8 cellular contexts compared by ENCODE assay signal in the genomic region with DNA sequence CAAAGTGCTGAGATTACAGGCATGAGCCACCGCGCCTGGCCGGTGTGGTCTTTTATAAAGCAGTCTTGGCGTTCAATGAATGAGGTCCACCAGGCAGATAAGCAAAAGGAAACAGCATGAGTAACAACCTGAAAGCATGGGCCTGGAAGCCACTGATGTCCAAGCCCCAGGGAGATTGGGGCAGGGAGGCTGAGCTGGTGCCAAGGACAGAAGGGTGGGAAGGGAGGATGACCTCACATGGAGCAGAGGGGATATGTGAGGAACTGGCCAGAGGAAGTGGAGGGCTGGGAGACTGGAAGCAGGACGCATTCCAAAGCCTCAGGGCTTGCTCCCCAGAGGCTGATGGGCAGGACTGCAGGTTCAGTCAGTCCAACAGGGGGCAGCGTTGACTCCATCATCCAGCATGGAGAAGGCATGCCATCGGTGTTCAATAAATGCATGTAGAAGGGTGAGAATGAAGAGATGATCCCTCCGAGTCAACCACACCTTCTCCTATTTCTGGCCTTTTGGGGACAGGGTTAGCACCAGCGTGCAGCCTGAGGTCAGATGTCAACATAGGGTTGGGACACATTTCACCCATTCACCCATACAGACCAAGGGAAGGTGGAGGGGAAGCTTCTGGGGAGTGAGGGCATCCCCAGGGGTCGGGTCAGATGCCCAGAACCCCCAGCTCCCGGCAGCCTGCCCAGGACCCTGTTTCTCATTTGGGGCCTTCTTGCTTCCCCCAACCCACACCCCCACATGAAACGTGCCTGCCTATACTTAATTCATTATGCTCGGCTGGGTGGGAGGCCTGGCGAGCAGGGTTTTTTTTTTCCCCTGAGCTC. TPM values are rescaled to one million over a fixed set of nuclear protein-coding genes. Genes with fewer than 3 reads are reported as not detected.
DNase-seq lines count a peak whose midpoint lies in the region; ATAC-seq and TF ChIP-seq lines count a peak whose summit lies in the region.

No MANE protein-coding gene starts in this region.

- intact Hi-C loops in upper lobe of right lung (cut with DNase I) (no loop called here), prostate gland (cut with DNase I) (no loop called here)

- peaks cover 16% of the 10 kb centered on the region for H3K4me1 Mint-ChIP-seq in activated naive CD4-positive, alpha-beta T cell treated with anti-CD3 and anti-CD28 coated beads, Interleukin-2, amount 10 ng/mL, durations not matched to agents 7 days and 5 days

- no peaks in the 10 kb centered on the region for H3K9me3 ChIP-seq in HEK293 (ENCODE audit: control insufficient read depth, insufficient read depth, low read depth, low read length)
- no peaks in the 10 kb centered on the region for H3K9me3 ChIP-seq in upper lobe of right lung
- no peaks in the 10 kb centered on the region for H3K9me3 ChIP-seq in prostate gland

- H3K27me3 ChIP-seq in upper lobe of right lung (no peaks in the 10 kb centered on the region), prostate gland (replicated peaks; ENCODE audit: insufficient read depth) (no peaks in the 10 kb centered on the region)

- peaks cover 47% of the 10 kb centered on the region for H3K27me3 Mint-ChIP-seq in activated naive CD4-positive, alpha-beta T cell treated with anti-CD3 and anti-CD28 coated beads, Interleukin-2, amount 10 ng/mL, durations not matched to agents 7 days and 5 days

- H3K4me1 ChIP-seq in HEK293 (ENCODE audit: control insufficient read depth, insufficient read depth, low read length): no peaks in the 10 kb centered on the region
- H3K4me1 ChIP-seq in upper lobe of right lung: peaks cover 12% of the 10 kb centered on the region
- no peaks in the 10 kb centered on the region for H3K4me1 ChIP-seq in prostate gland (replicated peaks)

- no peak overlapping the region for H3K27ac Mint-ChIP-seq in activated naive CD4-positive, alpha-beta T cell treated with anti-CD3 and anti-CD28 coated beads, Interleukin-2, amount 10 ng/mL, durations not matched to agents 7 days and 5 days

- CTCF ChIA-PET in HEK293 (lab: Yijun Ruan, JAX): interaction anchor here (0.6 to 1.9 kb wide), 3 partner anchors 11 to 147 kb away, joined by 3 to 8 read pairs (median 3); no protein-coding TSS in a partner anchor
- CTCF ChIA-PET in activated naive CD4-positive, alpha-beta T cell treated with anti-CD3 and anti-CD28 coated beads, Interleukin-2, amount 10 ng/mL, durations not matched to agents 7 days and 5 days (lab: Charles Lee): interaction anchor here (1.0 to 2.3 kb wide), 4 partner anchors 19 to 61 kb away, joined by 4 to 9 read pairs (median 4); no protein-coding TSS in a partner anchor

- TF ChIP-seq POLR2A in prostate gland (IDR thresholded peaks at IDR 0.05): no peak

- H3K4me3 Mint-ChIP-seq in activated naive CD4-positive, alpha-beta T cell treated with anti-CD3 and anti-CD28 coated beads, Interleukin-2, amount 10 ng/mL, durations not matched to agents 7 days and 5 days: no peak overlapping the region

- H3K9me3 Mint-ChIP-seq in activated naive CD4-positive, alpha-beta T cell treated with anti-CD3 and anti-CD28 coated beads, Interleukin-2, amount 10 ng/mL, durations not matched to agents 7 days and 5 days: no peaks in the 10 kb centered on the region

- H3K27ac ChIP-seq in HEK293 (ENCODE audit: extremely low read depth, low read depth, low read length) (no peak overlapping the region), upper lobe of right lung (no peak overlapping the region), prostate gland (no peak overlapping the region)

- POLR2A ChIA-PET in HEK293 (lab: Yijun Ruan, JAX): no interaction called here

- ATAC-seq in upper lobe of right lung (no peak), GM21367 (IDR thresholded peaks at IDR 0.05; ENCODE audit: unreplicated experiment) (no peak)

- TF ChIP-seq CTCF in HEK293 (tag by site-specific recombination; IDR thresholded peaks at IDR 0.05) (peak; percentile 25; the same call in 1 of the 2 replicates), upper lobe of right lung (IDR thresholded peaks at IDR 0.05) (peak; percentile 48), prostate gland (IDR thresholded peaks at IDR 0.05) (no peak)

- DNase-seq in AG08396 (ENCODE audit: low spot score) (peak; percentile 42), iPS-NIHi7 (ENCODE audit: extremely low spot score) (peak; percentile 87), upper lobe of right lung (peak; percentile 64), prostate gland (ENCODE audit: low spot score) (no peak), NCI-H1417 treated with DMSO at 0.1 percent for 48 hours (lab: John Stamatoyannopoulos, UW) (no peak)
- peak; percentile 54 for DNase-seq in activated naive CD4-positive, alpha-beta T cell treated with anti-CD3 and anti-CD28 coated beads, Interleukin-2, amount 10 ng/mL, durations not matched to agents 7 days and 5 days

- 78% methylated on average over 14 of the region's 14 CpGs for WGBS in prostate gland

- no peaks in the 10 kb centered on the region for H3K36me3 Mint-ChIP-seq in activated naive CD4-positive, alpha-beta T cell treated with anti-CD3 and anti-CD28 coated beads, Interleukin-2, amount 10 ng/mL, durations not matched to agents 7 days and 5 days

- H3K36me3 ChIP-seq in HEK293 (ENCODE audit: control insufficient read depth in 2 of 2, insufficient read depth in 1 of 2, low read length in 2 of 2) (no peaks in the 10 kb centered on the region), upper lobe of right lung (no peaks in the 10 kb centered on the region), prostate gland (no peaks in the 10 kb centered on the region)

- H3K4me3 ChIP-seq in HEK293 (ENCODE audit: low read depth, low read length) (no peak overlapping the region), upper lobe of right lung (no peak overlapping the region), prostate gland (no peak overlapping the region)

TF ChIP-seq in HEK293, 187 proteins besides CTCF, POLR2A, EP300 and RAD21:
- TF ChIP-seq ZNF792 (tag by site-specific recombination; IDR thresholded peaks at IDR 0.05): peak; percentile 83
- no peak for TF ChIP-seq REPIN1 (tag by site-specific recombination; IDR thresholded peaks at IDR 0.05; ENCODE audit: low read depth)
- TF ChIP-seq ZNF48 (tag by site-specific recombination; IDR thresholded peaks at IDR 0.05): no peak
- TF ChIP-seq, protein P1, sequence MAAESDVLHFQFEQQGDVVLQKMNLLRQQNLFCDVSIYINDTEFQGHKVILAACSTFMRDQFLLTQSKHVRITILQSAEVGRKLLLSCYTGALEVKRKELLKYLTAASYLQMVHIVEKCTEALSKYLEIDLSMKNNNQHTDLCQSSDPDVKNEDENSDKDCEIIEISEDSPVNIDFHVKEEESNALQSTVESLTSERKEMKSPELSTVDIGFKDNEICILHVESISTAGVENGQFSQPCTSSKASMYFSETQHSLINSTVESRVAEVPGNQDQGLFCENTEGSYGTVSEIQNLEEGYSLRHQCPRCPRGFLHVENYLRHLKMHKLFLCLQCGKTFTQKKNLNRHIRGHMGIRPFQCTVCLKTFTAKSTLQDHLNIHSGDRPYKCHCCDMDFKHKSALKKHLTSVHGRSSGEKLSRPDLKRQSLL (tag by site-specific recombination; IDR thresholded peaks at IDR 0.05): peak; percentile 43; the same call in 1 of the 2 replicates
- TF ChIP-seq ZNF560 (tag by site-specific recombination; IDR thresholded peaks at IDR 0.05; ENCODE audit: borderline replicate concordance): no peak
- no peak for TF ChIP-seq MYNN (tag by site-specific recombination; IDR thresholded peaks at IDR 0.05; ENCODE audit: borderline replicate concordance)
- TF ChIP-seq ZNF362 (tag by site-specific recombination; IDR thresholded peaks at IDR 0.05): no peak
- TF ChIP-seq ZFP37 (tag by site-specific recombination; IDR thresholded peaks at IDR 0.05): no peak
- no peak for TF ChIP-seq ZNF777 (tag by site-specific recombination; IDR thresholded peaks at IDR 0.05; ENCODE audit: borderline replicate concordance)
- TF ChIP-seq ZNF433 (tag by site-specific recombination; IDR thresholded peaks at IDR 0.05; ENCODE audit: low read depth): no peak
- TF ChIP-seq ZBTB48 (tag by site-specific recombination; IDR thresholded peaks at IDR 0.05): no peak

RNA-seq across cellular contexts. Expression of gene MYL3, which starts 14.8 kb away (rescaled TPM):
- total RNA-seq in upper lobe of right lung (3.8 TPM), prostate gland (1 to 10 TPM in 1 of 2 donors, not detected in 1; 1.9 TPM)

RNA-seq across cellular contexts. Expression of gene PTH1R, which starts 29.0 kb away (rescaled TPM):
- total RNA-seq in upper lobe of right lung (14.9 TPM), prostate gland (10 to 100 TPM in 1 of 2 donors, 1 to 10 TPM in 1; 1.3 to 10.8 TPM)

Comparison
In these comparisons a context has a peak if more than half of its experiments do, and no peak if none do; other contexts are left out.
1. DNase-seq: peak in AG08396 (single experiment), activated naive CD4-positive, alpha-beta T cell treated with anti-CD3 and anti-CD28 coated beads, Interleukin-2, amount 10 ng/mL, durations not matched to agents 7 days and 5 days (single experiment), iPS-NIHi7 (single experiment) and upper lobe of right lung (single experiment); none in prostate gland (single experiment) and NCI-H1417 treated with DMSO at 0.1 percent for 48 hours (single experiment).
2. CTCF ChIP-seq: peak in HEK293 (single experiment) and upper lobe of right lung (single experiment); none in prostate gland (0 of 4).